Comparison of ENCODE assay signal across 8 cellular contexts in genomic region chr17:56597495-56597990, GRCh38. TPM values are rescaled to one million over a fixed set of nuclear protein-coding genes. Genes with fewer than 3 reads are reported as not detected.
DNase-seq lines count a peak whose midpoint lies in the region; ATAC-seq and TF ChIP-seq lines count a peak whose summit lies in the region.

No MANE protein-coding gene starts in this region.

- peaks cover 0 to 3% of the 10 kb centered on the region in 2 donors for H3K36me3 Mint-ChIP-seq in CD4-positive, alpha-beta memory T cell
- no peaks in the 10 kb centered on the region for H3K36me3 Mint-ChIP-seq in osteocyte (ENCODE audit: unreplicated experiment)

- peaks cover 65% of the 10 kb centered on the region for H3K4me1 ChIP-seq in CD4-positive, alpha-beta memory T cell (ENCODE audit: insufficient read depth, low read length)

- no peak for DNase-seq in CD4-positive, alpha-beta memory T cell
- DNase-seq in M059J (ENCODE audit: low read depth) (peak; percentile 10), brain microvascular endothelial cell (no peak), osteocyte (ENCODE audit: extremely low spot score, unreplicated experiment) (no peak)

- peak overlapping the region in 2 of 7 donors; percentile 1 to 21 for H3K27ac Mint-ChIP-seq in CD4-positive, alpha-beta memory T cell
- no peak overlapping the region for H3K27ac Mint-ChIP-seq in osteocyte (ENCODE audit: unreplicated experiment)

- no peaks in the 10 kb centered on the region for H3K9me3 ChIP-seq in CD4-positive, alpha-beta memory T cell (ENCODE audit: control insufficient read depth in 1 of 2, low read length in 2 of 2)

- no peak overlapping the region for H3K27ac ChIP-seq in CD4-positive, alpha-beta memory T cell (ENCODE audit: low read depth, low read length)
- H3K27ac ChIP-seq in brain microvascular endothelial cell = no peak overlapping the region

- peaks cover 20 to 61% (median 38%) of the 10 kb centered on the region in 4 donors for H3K4me1 Mint-ChIP-seq in CD4-positive, alpha-beta memory T cell
- H3K4me1 Mint-ChIP-seq in osteocyte (ENCODE audit: unreplicated experiment) = peaks cover 28% of the 10 kb centered on the region

- in situ Hi-C loops in brain microvascular endothelial cell (cut with HindIII; ENCODE audit: low pct_ligation_motif_present, low sequenced_read_pairs) = no loop called here

- ATAC-seq in HG03342 (IDR thresholded peaks at IDR 0.05; ENCODE audit: unreplicated experiment) = no peak
- ATAC-seq in GM18873 (IDR thresholded peaks at IDR 0.05; ENCODE audit: low FRiP score, unreplicated experiment) = no peak
- ATAC-seq in GM19023 (IDR thresholded peaks at IDR 0.05; ENCODE audit: unreplicated experiment) = no peak
- no peak for ATAC-seq in GM21447 (IDR thresholded peaks at IDR 0.05; ENCODE audit: unreplicated experiment)

- H3K4me3 ChIP-seq in CD4-positive, alpha-beta memory T cell (ENCODE audit: low read length in 2 of 2) = no peak overlapping the region
- H3K4me3 ChIP-seq in brain microvascular endothelial cell (ENCODE audit: low read depth, low read length) = peak overlapping the region; percentile 32

- H3K4me3 Mint-ChIP-seq in CD4-positive, alpha-beta memory T cell = peak overlapping the region; percentile 29 to 91 (median 74)
- peak overlapping the region; percentile 58 for H3K4me3 Mint-ChIP-seq in osteocyte (ENCODE audit: unreplicated experiment)

- peaks cover 0 to 3% (median 0%) of the 10 kb centered on the region in 8 donors for H3K9me3 Mint-ChIP-seq in CD4-positive, alpha-beta memory T cell
- no peaks in the 10 kb centered on the region for H3K9me3 Mint-ChIP-seq in osteocyte (ENCODE audit: unreplicated experiment)

- POLR2A ChIA-PET in CD4-positive, alpha-beta memory T cell (lab: Charles Lee; ENCODE audit: partially characterized antibody) = interaction anchor here (0.7 kb wide), 1 partner anchor 56 kb away, joined by 3 read pairs; no protein-coding TSS in a partner anchor

- no peak for TF ChIP-seq CTCF in brain microvascular endothelial cell (IDR thresholded peaks at IDR 0.05; ENCODE audit: low read depth, low read length, missing control alignments)
- TF ChIP-seq CTCF in osteocyte (IDR thresholded peaks at IDR 0.05) = no peak

- CTCF ChIA-PET in CD4-positive, alpha-beta memory T cell (lab: Charles Lee; ENCODE audit: partially characterized antibody) = no interaction called here

- peaks cover 20% of the 10 kb centered on the region for H3K27me3 ChIP-seq in CD4-positive, alpha-beta memory T cell (ENCODE audit: insufficient read depth, low read length)
- H3K27me3 ChIP-seq in brain microvascular endothelial cell (replicated peaks) = peaks cover 17% of the 10 kb centered on the region

- peaks cover 24 to 38% of the 10 kb centered on the region in 2 donors for H3K27me3 Mint-ChIP-seq in CD4-positive, alpha-beta memory T cell
- peaks cover 35% of the 10 kb centered on the region for H3K27me3 Mint-ChIP-seq in osteocyte (ENCODE audit: unreplicated experiment)

- intact Hi-C loops in CD4-positive, alpha-beta memory T cell (cut with micrococcal nuclease) = no loop called here

- H3K36me3 ChIP-seq in CD4-positive, alpha-beta memory T cell (ENCODE audit: insufficient read depth, low read length) = no peaks in the 10 kb centered on the region
- no peaks in the 10 kb centered on the region for H3K36me3 ChIP-seq in brain microvascular endothelial cell (replicated peaks)

RNA-seq across cellular contexts. Expression of gene NOG, which starts 4.0 kb away (rescaled TPM):
- total RNA-seq in CD4-positive, alpha-beta memory T cell = 10 to 100 TPM; 15.4 to 16.2 TPM
- polyA plus RNA-seq in CD4-positive, alpha-beta memory T cell = 1 to 10 TPM in 1 of 2 donors, under 1 TPM in 1; 0.88 to 3.6 TPM
- total RNA-seq in M059J (2014; rRNA removed; shearing (Covaris generic)) = 1.0 and 1.7 TPM in 2 replicates
- total RNA-seq in osteocyte = not detected in 2 replicates
